ENCODE assay signal across 8 cellular contexts in genomic region chr9:122099271-122099869, GRCh38. TPM values are rescaled to one million over a fixed set of nuclear protein-coding genes. Genes with fewer than 3 reads are reported as not detected.
DNase-seq lines count a peak whose midpoint lies in the region; ATAC-seq and TF ChIP-seq lines count a peak whose summit lies in the region.

No MANE protein-coding gene starts in this region.

- TF ChIP-seq CTCF in 22Rv1 (IDR thresholded peaks at IDR 0.05), result peak; percentile 91
- peak; percentile 70 for TF ChIP-seq CTCF in PC-3 (conservative IDR thresholded peaks at IDR 0.05; ENCODE audit: low read depth, low read length)

- no TSS peak for BruUV-seq in PC-3 (replicated peaks; lab: Mats Ljungman, UMichigan)

- H3K36me3 ChIP-seq in PC-3 (ENCODE audit: low read depth, low read length), result no peaks in the 10 kb centered on the region

- peaks cover 0 to 9% (median 7%) of the 10 kb centered on the region in 3 donors for H3K36me3 Mint-ChIP-seq in naive thymus-derived CD8-positive, alpha-beta T cell

- peak overlapping the region in 8 of 10 donors; percentile 8 to 80 (median 28) for H3K4me3 Mint-ChIP-seq in naive thymus-derived CD8-positive, alpha-beta T cell

- H3K79me2 ChIP-seq in PC-3 (ENCODE audit: low read length), result no peaks in the 10 kb centered on the region

- peak overlapping the region; percentile 64 for H3K4me3 ChIP-seq in PC-3 (ENCODE audit: low read length)

- H3K4me1 ChIP-seq in PC-3 (ENCODE audit: insufficient read depth, low read length), result 0 out of 2 replicates have a peak, but pooled peaks cover 3% of the 10 kb centered on the region

- H4K20me1 ChIP-seq in PC-3 (ENCODE audit: low read length), result no peaks in the 10 kb centered on the region

- H3K27me3 ChIP-seq in PC-3 (ENCODE audit: low read length), result peaks cover 7% of the 10 kb centered on the region; the same call in 1 of the 2 replicates

- H3K27me3 Mint-ChIP-seq in naive thymus-derived CD8-positive, alpha-beta T cell, result peaks cover 0 to 8% (median 4%) of the 10 kb centered on the region in 5 donors

- intact Hi-C loops in PC-3 (cut with micrococcal nuclease), result loop anchor here (1.0 to 5.0 kb wide), 4 partner anchors 24 to 711 kb away; no protein-coding TSS in a partner anchor

- H3K9me3 Mint-ChIP-seq in naive thymus-derived CD8-positive, alpha-beta T cell, result peaks cover 0 to 12% (median 6%) of the 10 kb centered on the region in 9 donors

- CTCF ChIA-PET in PC-3 (lab: Charles Lee), result interaction anchor here (0.5 to 3.1 kb wide), 9 partner anchors 11 to 402 kb away, joined by 3 to 33 read pairs (median 6); no protein-coding TSS in a partner anchor

- H3K4me2 ChIP-seq in PC-3 (ENCODE audit: low read length), result peak overlapping the region; percentile 87

- H3K9me3 ChIP-seq in PC-3 (ENCODE audit: low read length), result no peaks in the 10 kb centered on the region

- no peaks in the 10 kb centered on the region for H3K9me2 ChIP-seq in PC-3 (replicated peaks; ENCODE audit: low read length)

- peak overlapping the region in 1 of 10 donors; percentile 41 for H3K27ac Mint-ChIP-seq in naive thymus-derived CD8-positive, alpha-beta T cell

- no peaks in the 10 kb centered on the region for H3F3A ChIP-seq in PC-3 (ENCODE audit: low read length, unreplicated experiment)

- peaks cover 10 to 14% (median 13%) of the 10 kb centered on the region in 4 donors for H3K4me1 Mint-ChIP-seq in naive thymus-derived CD8-positive, alpha-beta T cell

- DNase-seq in HUDEP-2 (lab: John Stamatoyannopoulos, UW; ENCODE audit: unreplicated experiment in 76 of 76), result peak in 64 of 76 experiments; percentile 16 to 78 (median 62)
- peak; percentile 81 for DNase-seq in PC-3
- DNase-seq in activated T-cell treated with anti-CD3 and anti-CD28 coated beads for 4 hours, result peak; percentile 73
- DNase-seq in erythroblast (lab: John Stamatoyannopoulos, UW), result peak; percentile 77 to 88
- peak; percentile 60 to 87 (median 76) for DNase-seq in naive thymus-derived CD8-positive, alpha-beta T cell
- DNase-seq in stimulated activated CD8-positive, alpha-beta memory T cell treated with anti-CD3 and anti-CD28 coated beads, Interleukin-7, amount 100 ng/mL, for 48 hours (ENCODE audit: extremely low read depth in 1 of 2, low read depth in 1 of 2), result peak; percentile 33 to 41

- POLR2A ChIA-PET in PC-3 (lab: Charles Lee; ENCODE audit: unreplicated experiment), result no interaction called here
- POLR2A ChIA-PET in naive thymus-derived CD8-positive, alpha-beta T cell (lab: Charles Lee), result interaction anchor here (0.5 to 1.8 kb wide), 3 partner anchors 19 to 251 kb away, joined by 3 to 6 read pairs (median 3); no protein-coding TSS in a partner anchor

- no peak overlapping the region for H3K9ac ChIP-seq in PC-3 (ENCODE audit: low read length)

- no peak overlapping the region for H3K27ac ChIP-seq in 22Rv1
- H3K27ac ChIP-seq in PC-3 (ENCODE audit: low read length), result no peak overlapping the region

- ATAC-seq in GM18502 (IDR thresholded peaks at IDR 0.05; ENCODE audit: poor library complexity, unreplicated experiment) (peak; percentile 62), PC-3 (peak; percentile 92)
- peak; percentile 83 to 89 for ATAC-seq in naive thymus-derived CD8-positive, alpha-beta T cell

- no peak for TF ChIP-seq POLR2A in erythroblast (IDR thresholded peaks at IDR 0.05; ENCODE audit: low read length)

- peak overlapping the region; percentile 97 for H2AFZ ChIP-seq in PC-3 (ENCODE audit: low read length)

RNA-seq across cellular contexts. Expression of gene TTLL11, which starts 6.3 kb away (rescaled TPM):
- total RNA-seq in PC-3 (2014; rRNA removed), result 7.0 and 8.9 TPM in 2 replicates
- 1 to 10 TPM; 3.2 to 3.8 TPM for total RNA-seq in naive thymus-derived CD8-positive, alpha-beta T cell
- polyA plus RNA-seq in naive thymus-derived CD8-positive, alpha-beta T cell, result 1 to 10 TPM; 2.6 to 6.9 (median 6.1) TPM
